ENCODE assay signal across 10 cellular contexts in the genomic region with DNA sequence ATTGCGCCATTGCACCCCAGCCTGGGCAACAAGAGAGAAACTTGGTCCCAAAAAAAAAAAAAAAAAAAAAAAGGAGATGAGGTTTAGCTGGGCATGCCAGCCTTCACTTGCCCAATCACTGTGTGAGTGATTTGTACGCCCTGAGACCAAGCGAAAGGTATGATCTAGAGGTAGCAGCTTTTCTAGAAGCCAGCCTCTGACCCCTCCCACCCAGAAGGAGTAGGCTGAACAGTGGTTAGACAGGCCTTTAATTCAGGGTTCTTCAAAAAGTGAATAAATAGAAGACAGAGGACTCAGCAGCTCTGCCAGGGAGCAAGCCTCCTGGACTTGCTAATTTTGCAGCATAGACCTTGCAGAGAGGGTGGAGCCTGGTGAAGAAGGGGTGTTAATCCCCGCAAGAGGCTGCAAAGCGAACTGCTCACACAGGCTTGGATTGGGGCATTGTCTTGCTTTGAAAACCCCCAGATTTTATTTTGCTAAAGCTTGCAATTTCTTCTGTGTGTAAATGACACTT. TPM values are rescaled to one million over a fixed set of nuclear protein-coding genes. Genes with fewer than 3 reads are reported as not detected.
DNase-seq lines count a peak whose midpoint lies in the region; ATAC-seq and TF ChIP-seq lines count a peak whose summit lies in the region.
"Had no signal": no experiment of that assay in that cellular context is flagged by ENCODE, and none has a peak within 500 bp of the region (broad histone marks: within the 10 kb centered on the region; RNA-seq: fewer than 3 reads in every experiment).

No MANE protein-coding gene starts in this region.

- H3K79me2 ChIP-seq in osteoblast (ENCODE audit: insufficient read depth, low read length), result no peaks in the 10 kb centered on the region

- peaks cover 13% of the 10 kb centered on the region for H3K36me3 ChIP-seq in adipocyte (ENCODE audit: control insufficient read depth, insufficient read depth, low read length, severe bottlenecking)
- H3K36me3 ChIP-seq in left lung, result peaks cover 0 to 12% of the 10 kb centered on the region in 2 donors
- H3K36me3 ChIP-seq in osteoblast (ENCODE audit: insufficient read depth, low read length), result peaks cover 7% of the 10 kb centered on the region

- H3K9me3 ChIP-seq in adipocyte (ENCODE audit: control insufficient read depth, low read length) (no peaks in the 10 kb centered on the region), left lung (no peaks in the 10 kb centered on the region), osteoblast (ENCODE audit: low read depth, low read length) (no peaks in the 10 kb centered on the region)

- DNase-seq in activated T-cell treated with anti-CD3 and anti-CD28 coated beads, Interleukin-2, amount 50 U/mL, for 72 hours, result no peak
- no peak for DNase-seq in activated T-cell treated with anti-CD3 and anti-CD28 coated beads, Interleukin-2, amount 50 U/mL, for 1 hour
- DNase-seq in adipocyte (ENCODE audit: low read depth) (no peak), left lung (no peak), type B pancreatic cell (ENCODE audit: extremely low spot score, unreplicated experiment) (no peak), osteoblast (ENCODE audit: insufficient read length, low spot score, missing footprints) (no peak)
- DNase-seq: H7, T1000 had no signal

- H3K27ac Mint-ChIP-seq in activated T-cell treated with anti-CD3 and anti-CD28 coated beads, Interleukin-2, amount 50 U/mL, for 72 hours, result no peak overlapping the region
- peak overlapping the region; percentile 72 for H3K27ac Mint-ChIP-seq in type B pancreatic cell

- H3K4me3 Mint-ChIP-seq in activated T-cell treated with anti-CD3 and anti-CD28 coated beads, Interleukin-2, amount 50 U/mL, for 72 hours, result peak overlapping the region in 1 of 2 donors; percentile 59
- no peak overlapping the region for H3K4me3 Mint-ChIP-seq in type B pancreatic cell

- TF ChIP-seq CTCF in left lung (IDR thresholded peaks at IDR 0.05), result no peak
- TF ChIP-seq CTCF in type B pancreatic cell (conservative IDR thresholded peaks at IDR 0.05), result no peak
- TF ChIP-seq CTCF in osteoblast (IDR thresholded peaks at IDR 0.05; ENCODE audit: extremely low read depth, low read depth, low read length), result no peak

- H3K27ac ChIP-seq in left lung (peak overlapping the region; percentile 71 to 73), osteoblast (ENCODE audit: low read depth, low read length) (no peak overlapping the region)

- H3K27me3 ChIP-seq in adipocyte (replicated peaks; ENCODE audit: control insufficient read depth, insufficient read depth, low read length) (no peaks in the 10 kb centered on the region), left lung (no peaks in the 10 kb centered on the region), osteoblast (ENCODE audit: insufficient read depth, low read length) (no peaks in the 10 kb centered on the region)

- H4K20me1 ChIP-seq in osteoblast (ENCODE audit: insufficient read depth, low read length), result no peaks in the 10 kb centered on the region

- H3K4me3 ChIP-seq in adipocyte (ENCODE audit: low read length) (peak overlapping the region; percentile 1), left lung (no peak overlapping the region), osteoblast (ENCODE audit: insufficient read depth, low read length) (no peak overlapping the region)

- H3K4me1 ChIP-seq in adipocyte (ENCODE audit: control insufficient read depth, insufficient read depth, low read length), result peaks cover 33% of the 10 kb centered on the region
- H3K4me1 ChIP-seq in left lung, result peaks cover 15 to 32% of the 10 kb centered on the region in 2 donors
- peaks cover 22% of the 10 kb centered on the region for H3K4me1 ChIP-seq in osteoblast (ENCODE audit: insufficient read depth, low read length)

- no peaks in the 10 kb centered on the region for H3K27me3 Mint-ChIP-seq in activated T-cell treated with anti-CD3 and anti-CD28 coated beads, Interleukin-2, amount 50 U/mL, for 72 hours (ENCODE audit: low read depth)
- no peaks in the 10 kb centered on the region for H3K27me3 Mint-ChIP-seq in type B pancreatic cell

- H3K9me3 Mint-ChIP-seq in activated T-cell treated with anti-CD3 and anti-CD28 coated beads, Interleukin-2, amount 50 U/mL, for 72 hours, result no peaks in the 10 kb centered on the region
- H3K9me3 Mint-ChIP-seq in type B pancreatic cell, result no peaks in the 10 kb centered on the region

- H3K36me3 Mint-ChIP-seq in activated T-cell treated with anti-CD3 and anti-CD28 coated beads, Interleukin-2, amount 50 U/mL, for 72 hours (ENCODE audit: insufficient read depth in 2 of 2), result peaks cover 0 to 9% of the 10 kb centered on the region in 2 donors
- peaks cover 20% of the 10 kb centered on the region for H3K36me3 Mint-ChIP-seq in type B pancreatic cell

- H3K9ac ChIP-seq in adipocyte (ENCODE audit: low read length), result no peak overlapping the region

- no peak overlapping the region for H3K4me2 ChIP-seq in osteoblast (ENCODE audit: insufficient read depth, low read length)

- peaks cover 61% of the 10 kb centered on the region for H3K4me1 Mint-ChIP-seq in activated T-cell treated with anti-CD3 and anti-CD28 coated beads, Interleukin-2, amount 50 U/mL, for 72 hours (ENCODE audit: low read depth)
- peaks cover 25% of the 10 kb centered on the region for H3K4me1 Mint-ChIP-seq in type B pancreatic cell (ENCODE audit: unreplicated experiment)

- ATAC-seq in activated T-cell treated with anti-CD3 and anti-CD28 coated beads, Interleukin-2, amount 50 U/mL, for 72 hours (replicated peaks in 1 of 2), result peak; percentile 25 to 27
- peak; percentile 59 for ATAC-seq in left lung
- no peak for ATAC-seq in HG02759 (IDR thresholded peaks at IDR 0.05; ENCODE audit: unreplicated experiment)
- no peak for ATAC-seq in HG02852 (IDR thresholded peaks at IDR 0.05; ENCODE audit: unreplicated experiment)

- intact Hi-C loops in left lung (cut with DNase I), result no loop called here

- no peak overlapping the region for H2AFZ ChIP-seq in osteoblast (ENCODE audit: low read length)

RNA-seq across cellular contexts. Expression of gene CYTH1, which starts 7.1 kb away (rescaled TPM):
- total RNA-seq in activated T-cell treated with anti-CD3 and anti-CD28 coated beads, Interleukin-2, amount 50 U/mL, for 72 hours, result 100 to 1,000 TPM; 163 to 204 TPM
- total RNA-seq in left lung (10 to 100 TPM; 65.1 to 96.1 TPM), type B pancreatic cell (ENCODE audit: low replicate concordance) (18.8 and 30.3 TPM in 2 replicates), osteoblast (20.9 and 21.4 TPM in 2 replicates)

RNA-seq across cellular contexts. Expression of gene USP36, which starts 51.4 kb away (rescaled TPM):
- 100 to 1,000 TPM; 113 to 124 TPM for total RNA-seq in activated T-cell treated with anti-CD3 and anti-CD28 coated beads, Interleukin-2, amount 50 U/mL, for 72 hours
- total RNA-seq in left lung (10 to 100 TPM; 29.2 to 44.2 TPM), type B pancreatic cell (ENCODE audit: low replicate concordance) (53.4 and 58.6 TPM in 2 replicates), osteoblast (30.8 and 34.8 TPM in 2 replicates)

Comparison
In these comparisons a context has a peak if more than half of its experiments do, and no peak if none do; other contexts are left out.
1. ATAC-seq: peak in activated T-cell treated with anti-CD3 and anti-CD28 coated beads, Interleukin-2, amount 50 U/mL, for 72 hours (2 of 2) and left lung (single experiment); none in HG02759 (single experiment) and HG02852 (single experiment).